1 cellular context compared by ENCODE assay signal in the genomic region with DNA sequence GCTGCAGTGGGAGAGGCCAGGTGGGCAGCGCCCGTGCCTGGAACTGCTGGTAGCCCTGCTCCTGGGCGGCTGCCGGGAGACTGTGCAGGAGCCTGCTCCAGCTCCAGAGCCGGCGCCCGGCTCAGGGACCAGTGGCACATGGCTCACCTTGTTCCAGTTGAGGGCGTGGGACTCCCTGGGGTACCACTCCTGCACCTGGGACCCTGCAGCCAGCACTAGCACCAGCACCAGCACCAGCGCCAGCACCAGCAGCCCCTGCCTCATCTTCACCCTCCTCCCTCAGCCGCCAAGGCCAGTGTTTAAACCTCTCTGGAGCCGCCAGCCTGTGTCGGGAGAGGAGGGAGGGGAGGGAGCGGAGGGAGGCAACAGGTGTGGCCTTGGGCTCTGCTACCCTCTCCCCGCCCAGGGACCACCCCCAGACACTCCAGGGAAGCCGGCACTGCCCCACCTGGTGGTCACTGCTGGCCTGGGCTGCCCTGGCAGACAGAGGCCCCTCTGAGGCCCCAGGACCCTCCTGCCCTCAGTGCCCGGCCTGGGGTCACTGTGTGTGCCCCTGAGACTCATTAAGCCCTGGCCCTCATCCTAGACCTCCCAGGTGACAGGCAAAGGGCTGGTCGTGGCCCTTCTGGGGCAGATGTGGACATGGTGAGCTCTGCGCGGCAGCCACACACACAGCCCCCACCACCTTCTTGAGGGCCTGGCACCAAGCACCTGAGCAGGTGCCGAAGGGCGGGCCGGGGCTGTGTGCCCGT.
TF ChIP-seq lines count a peak whose summit lies in the region.

A gene (minus strand): TSS at position 301 of the 752 bp plus-strand sequence. CDS start 37 bp downstream, at position 264.

TF ChIP-seq in H1, 55 proteins besides CTCF, POLR2A, EP300 and RAD21 (continued from another document):
- TF ChIP-seq CTBP2 (IDR thresholded peaks at IDR 0.05; ENCODE audit: borderline replicate concordance, insufficient read depth, insufficient read length, low read length) (peak; percentile 87), CBX5 (IDR thresholded peaks at IDR 0.05; ENCODE audit: low read depth, low read length) (no peak), TCF12 (IDR thresholded peaks at IDR 0.05; ENCODE audit: low read depth, low read length) (0 out of 2 replicates have a peak, but pooled peaks have one; percentile 44), GABPA (IDR thresholded peaks at IDR 0.05; ENCODE audit: borderline replicate concordance, insufficient read depth, low read length) (peak; percentile 56; the same call in 1 of the 2 replicates), POLR2AphosphoS5 (IDR thresholded peaks at IDR 0.05; ENCODE audit: low read depth, low read length) (no peak), EGR1 (IDR thresholded peaks at IDR 0.05; ENCODE audit: borderline replicate concordance, low read depth, low read length) (peak; percentile 61; the same call in 1 of the 2 replicates), CHD1 (IDR thresholded peaks at IDR 0.05; ENCODE audit: low read depth, low read length) (no peak), EZH2 (IDR thresholded peaks at IDR 0.05; ENCODE audit: low read depth, low read length, severe bottlenecking) (no peak)
- TF ChIP-seq, protein P1, sequence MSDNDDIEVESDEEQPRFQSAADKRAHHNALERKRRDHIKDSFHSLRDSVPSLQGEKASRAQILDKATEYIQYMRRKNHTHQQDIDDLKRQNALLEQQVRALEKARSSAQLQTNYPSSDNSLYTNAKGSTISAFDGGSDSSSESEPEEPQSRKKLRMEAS (IDR thresholded peaks at IDR 0.05) = peak; percentile 45
- TF ChIP-seq, protein P2, sequence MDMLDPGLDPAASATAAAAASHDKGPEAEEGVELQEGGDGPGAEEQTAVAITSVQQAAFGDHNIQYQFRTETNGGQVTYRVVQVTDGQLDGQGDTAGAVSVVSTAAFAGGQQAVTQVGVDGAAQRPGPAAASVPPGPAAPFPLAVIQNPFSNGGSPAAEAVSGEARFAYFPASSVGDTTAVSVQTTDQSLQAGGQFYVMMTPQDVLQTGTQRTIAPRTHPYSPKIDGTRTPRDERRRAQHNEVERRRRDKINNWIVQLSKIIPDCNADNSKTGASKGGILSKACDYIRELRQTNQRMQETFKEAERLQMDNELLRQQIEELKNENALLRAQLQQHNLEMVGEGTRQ (IDR thresholded peaks at IDR 0.05; ENCODE audit: low read length) = no peak
- TF ChIP-seq, protein P3, sequence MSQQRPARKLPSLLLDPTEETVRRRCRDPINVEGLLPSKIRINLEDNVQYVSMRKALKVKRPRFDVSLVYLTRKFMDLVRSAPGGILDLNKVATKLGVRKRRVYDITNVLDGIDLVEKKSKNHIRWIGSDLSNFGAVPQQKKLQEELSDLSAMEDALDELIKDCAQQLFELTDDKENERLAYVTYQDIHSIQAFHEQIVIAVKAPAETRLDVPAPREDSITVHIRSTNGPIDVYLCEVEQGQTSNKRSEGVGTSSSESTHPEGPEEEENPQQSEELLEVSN (IDR thresholded peaks at IDR 0.05) = peak; percentile 61
- TF ChIP-seq, protein P4, sequence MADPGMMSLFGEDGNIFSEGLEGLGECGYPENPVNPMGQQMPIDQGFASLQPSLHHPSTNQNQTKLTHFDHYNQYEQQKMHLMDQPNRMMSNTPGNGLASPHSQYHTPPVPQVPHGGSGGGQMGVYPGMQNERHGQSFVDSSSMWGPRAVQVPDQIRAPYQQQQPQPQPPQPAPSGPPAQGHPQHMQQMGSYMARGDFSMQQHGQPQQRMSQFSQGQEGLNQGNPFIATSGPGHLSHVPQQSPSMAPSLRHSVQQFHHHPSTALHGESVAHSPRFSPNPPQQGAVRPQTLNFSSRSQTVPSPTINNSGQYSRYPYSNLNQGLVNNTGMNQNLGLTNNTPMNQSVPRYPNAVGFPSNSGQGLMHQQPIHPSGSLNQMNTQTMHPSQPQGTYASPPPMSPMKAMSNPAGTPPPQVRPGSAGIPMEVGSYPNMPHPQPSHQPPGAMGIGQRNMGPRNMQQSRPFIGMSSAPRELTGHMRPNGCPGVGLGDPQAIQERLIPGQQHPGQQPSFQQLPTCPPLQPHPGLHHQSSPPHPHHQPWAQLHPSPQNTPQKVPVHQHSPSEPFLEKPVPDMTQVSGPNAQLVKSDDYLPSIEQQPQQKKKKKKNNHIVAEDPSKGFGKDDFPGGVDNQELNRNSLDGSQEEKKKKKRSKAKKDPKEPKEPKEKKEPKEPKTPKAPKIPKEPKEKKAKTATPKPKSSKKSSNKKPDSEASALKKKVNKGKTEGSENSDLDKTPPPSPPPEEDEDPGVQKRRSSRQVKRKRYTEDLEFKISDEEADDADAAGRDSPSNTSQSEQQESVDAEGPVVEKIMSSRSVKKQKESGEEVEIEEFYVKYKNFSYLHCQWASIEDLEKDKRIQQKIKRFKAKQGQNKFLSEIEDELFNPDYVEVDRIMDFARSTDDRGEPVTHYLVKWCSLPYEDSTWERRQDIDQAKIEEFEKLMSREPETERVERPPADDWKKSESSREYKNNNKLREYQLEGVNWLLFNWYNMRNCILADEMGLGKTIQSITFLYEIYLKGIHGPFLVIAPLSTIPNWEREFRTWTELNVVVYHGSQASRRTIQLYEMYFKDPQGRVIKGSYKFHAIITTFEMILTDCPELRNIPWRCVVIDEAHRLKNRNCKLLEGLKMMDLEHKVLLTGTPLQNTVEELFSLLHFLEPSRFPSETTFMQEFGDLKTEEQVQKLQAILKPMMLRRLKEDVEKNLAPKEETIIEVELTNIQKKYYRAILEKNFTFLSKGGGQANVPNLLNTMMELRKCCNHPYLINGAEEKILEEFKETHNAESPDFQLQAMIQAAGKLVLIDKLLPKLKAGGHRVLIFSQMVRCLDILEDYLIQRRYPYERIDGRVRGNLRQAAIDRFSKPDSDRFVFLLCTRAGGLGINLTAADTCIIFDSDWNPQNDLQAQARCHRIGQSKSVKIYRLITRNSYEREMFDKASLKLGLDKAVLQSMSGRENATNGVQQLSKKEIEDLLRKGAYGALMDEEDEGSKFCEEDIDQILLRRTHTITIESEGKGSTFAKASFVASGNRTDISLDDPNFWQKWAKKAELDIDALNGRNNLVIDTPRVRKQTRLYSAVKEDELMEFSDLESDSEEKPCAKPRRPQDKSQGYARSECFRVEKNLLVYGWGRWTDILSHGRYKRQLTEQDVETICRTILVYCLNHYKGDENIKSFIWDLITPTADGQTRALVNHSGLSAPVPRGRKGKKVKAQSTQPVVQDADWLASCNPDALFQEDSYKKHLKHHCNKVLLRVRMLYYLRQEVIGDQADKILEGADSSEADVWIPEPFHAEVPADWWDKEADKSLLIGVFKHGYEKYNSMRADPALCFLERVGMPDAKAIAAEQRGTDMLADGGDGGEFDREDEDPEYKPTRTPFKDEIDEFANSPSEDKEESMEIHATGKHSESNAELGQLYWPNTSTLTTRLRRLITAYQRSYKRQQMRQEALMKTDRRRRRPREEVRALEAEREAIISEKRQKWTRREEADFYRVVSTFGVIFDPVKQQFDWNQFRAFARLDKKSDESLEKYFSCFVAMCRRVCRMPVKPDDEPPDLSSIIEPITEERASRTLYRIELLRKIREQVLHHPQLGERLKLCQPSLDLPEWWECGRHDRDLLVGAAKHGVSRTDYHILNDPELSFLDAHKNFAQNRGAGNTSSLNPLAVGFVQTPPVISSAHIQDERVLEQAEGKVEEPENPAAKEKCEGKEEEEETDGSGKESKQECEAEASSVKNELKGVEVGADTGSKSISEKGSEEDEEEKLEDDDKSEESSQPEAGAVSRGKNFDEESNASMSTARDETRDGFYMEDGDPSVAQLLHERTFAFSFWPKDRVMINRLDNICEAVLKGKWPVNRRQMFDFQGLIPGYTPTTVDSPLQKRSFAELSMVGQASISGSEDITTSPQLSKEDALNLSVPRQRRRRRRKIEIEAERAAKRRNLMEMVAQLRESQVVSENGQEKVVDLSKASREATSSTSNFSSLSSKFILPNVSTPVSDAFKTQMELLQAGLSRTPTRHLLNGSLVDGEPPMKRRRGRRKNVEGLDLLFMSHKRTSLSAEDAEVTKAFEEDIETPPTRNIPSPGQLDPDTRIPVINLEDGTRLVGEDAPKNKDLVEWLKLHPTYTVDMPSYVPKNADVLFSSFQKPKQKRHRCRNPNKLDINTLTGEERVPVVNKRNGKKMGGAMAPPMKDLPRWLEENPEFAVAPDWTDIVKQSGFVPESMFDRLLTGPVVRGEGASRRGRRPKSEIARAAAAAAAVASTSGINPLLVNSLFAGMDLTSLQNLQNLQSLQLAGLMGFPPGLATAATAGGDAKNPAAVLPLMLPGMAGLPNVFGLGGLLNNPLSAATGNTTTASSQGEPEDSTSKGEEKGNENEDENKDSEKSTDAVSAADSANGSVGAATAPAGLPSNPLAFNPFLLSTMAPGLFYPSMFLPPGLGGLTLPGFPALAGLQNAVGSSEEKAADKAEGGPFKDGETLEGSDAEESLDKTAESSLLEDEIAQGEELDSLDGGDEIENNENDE (IDR thresholded peaks at IDR 0.05; ENCODE audit: insufficient replicate concordance, low read length) = no peak
